ENCODE assay signal across 8 cellular contexts in genomic region chr17:50864747-50865059, GRCh38. TPM values are rescaled to one million over a fixed set of nuclear protein-coding genes. Genes with fewer than 3 reads are reported as not detected.
DNase-seq lines count a peak whose midpoint lies in the region; ATAC-seq, FAIRE-seq and TF ChIP-seq lines count a peak whose summit lies in the region.

No MANE protein-coding gene starts in this region.

- WGBS in A549 (ENCODE audit: missing lambda C conversion rate) = 3% methylated on average over 6 of the region's 6 CpGs

- peak overlapping the region; percentile 92 to 98 (median 95) for H3K27ac Mint-ChIP-seq in IgD-negative memory B cell

- H3K4me1 Mint-ChIP-seq in IgD-negative memory B cell = peaks cover 25 to 28% (median 26%) of the 10 kb centered on the region in 3 donors

- H3K27me3 ChIP-seq in muscle layer of colon (ENCODE audit: control insufficient read depth in 1 of 2, insufficient read depth in 2 of 2, low read length in 2 of 2) = no peaks in the 10 kb centered on the region

- no peak for TF ChIP-seq EP300 in A549 (IDR thresholded peaks at IDR 0.05)

- H3K9me3 ChIP-seq in A549 (no peaks in the 10 kb centered on the region), muscle layer of colon (ENCODE audit: low read length) (no peaks in the 10 kb centered on the region)

- ATAC-seq in A549 (no peak), HG03108 (IDR thresholded peaks at IDR 0.05; ENCODE audit: unreplicated experiment) (no peak), GM18498 (IDR thresholded peaks at IDR 0.05; ENCODE audit: unreplicated experiment) (no peak)

- CTCF ChIA-PET in A549 (lab: Yijun Ruan, JAX) = interaction anchor here (0.7 to 31.4 kb wide), 9 partner anchors 8 to 100 kb away, joined by 3 to 1502 read pairs (median 7); no protein-coding TSS in a partner anchor

- H3K36me3 Mint-ChIP-seq in IgD-negative memory B cell = peaks cover 2% of the 10 kb centered on the region

- no peak for TF ChIP-seq POLR2A in A549 (IDR thresholded peaks at IDR 0.05; ENCODE audit: low read length)

- H3K4me3 Mint-ChIP-seq in IgD-negative memory B cell = peak overlapping the region; percentile 92 to 99 (median 94)

- H3K9me3 Mint-ChIP-seq in IgD-negative memory B cell = no peaks in the 10 kb centered on the region

- no peak for TF ChIP-seq RAD21 in A549 (conservative IDR thresholded peaks at IDR 0.05 in 1 of 2, IDR thresholded peaks at IDR 0.05 in 1 of 2)

- H3K4me1 ChIP-seq in A549 = peaks cover 39% of the 10 kb centered on the region
- H3K4me1 ChIP-seq in muscle layer of colon (ENCODE audit: insufficient read depth, low read length) = peaks cover 49% of the 10 kb centered on the region

- no peak for DNase-seq in A549 (ENCODE audit: low read depth in 1 of 2, low spot score in 1 of 2)
- DNase-seq in cardiac fibroblast (ENCODE audit: low read depth in 2 of 2) = no peak
- no peak for DNase-seq in NCI-H774 (lab: John Stamatoyannopoulos, UW)
- no peak for DNase-seq in HT-29 (ENCODE audit: low spot score)

- H3K27ac ChIP-seq in A549 (peak overlapping the region; percentile 97 to 98), muscle layer of colon (ENCODE audit: low read depth, low read length) (peak overlapping the region; percentile 91)

- H3K27me3 Mint-ChIP-seq in IgD-negative memory B cell = no peaks in the 10 kb centered on the region

- POLR2A ChIA-PET in A549 (lab: Yijun Ruan, JAX) = interaction anchor here (0.6 to 9.4 kb wide), 10 partner anchors 12 to 323 kb away, joined by 3 to 648 read pairs (median 65); partner anchors contain the start of gene SPAG9

- peak overlapping the region; percentile 92 for H3K4me3 ChIP-seq in A549
- H3K4me3 ChIP-seq in cardiac fibroblast (replicated peaks in 1 of 2; ENCODE audit: low read depth in 2 of 2, low read length in 2 of 2) = peak overlapping the region; percentile 73 to 78
- H3K4me3 ChIP-seq in muscle layer of colon (ENCODE audit: low read depth in 1 of 2, low read length in 2 of 2) = peak overlapping the region; percentile 77 to 97

- H3K4me2 ChIP-seq in A549 = peak overlapping the region; percentile 81

- H3K36me3 ChIP-seq in muscle layer of colon (ENCODE audit: insufficient read depth, low read length) = peaks cover 25% of the 10 kb centered on the region

- peak overlapping the region; percentile 97 for H3K9ac ChIP-seq in muscle layer of colon (ENCODE audit: low read length)

- no peak for TF ChIP-seq CTCF in A549 (IDR thresholded peaks at IDR 0.05)
- no peak for TF ChIP-seq CTCF in cardiac fibroblast (IDR thresholded peaks at IDR 0.05; ENCODE audit: low read depth, low read length)

- no peak for FAIRE-seq in A549 (lab: Jason Lieb, UNC)

TF ChIP-seq in A549, 52 proteins besides CTCF, POLR2A, EP300 and RAD21:
- TF ChIP-seq RNF2 (IDR thresholded peaks at IDR 0.05; ENCODE audit: borderline replicate concordance, low read depth) (no peak), ATOH8 (CRISPR knock-in tag; IDR thresholded peaks at IDR 0.05; ENCODE audit: low read depth) (no peak), USF2 (IDR thresholded peaks at IDR 0.05) (no peak), TP53 (CRISPR knock-in tag; IDR thresholded peaks at IDR 0.05) (no peak), CBX2 (IDR thresholded peaks at IDR 0.05; ENCODE audit: borderline replicate concordance, low read depth) (no peak), MYC (IDR thresholded peaks at IDR 0.05; ENCODE audit: borderline replicate concordance, low read length) (no peak), TFCP2L1 (CRISPR knock-in tag; IDR thresholded peaks at IDR 0.05) (no peak), NFE2L2 (conservative IDR thresholded peaks at IDR 0.05; ENCODE audit: low read length) (no peak), SREBF2 (IDR thresholded peaks at IDR 0.05) (no peak), CBX8 (IDR thresholded peaks at IDR 0.05) (no peak), JUNB (IDR thresholded peaks at IDR 0.05) (no peak), ELK1 (IDR thresholded peaks at IDR 0.05; ENCODE audit: low read depth, low read length) (no peak), ZFP36 (IDR thresholded peaks at IDR 0.05; ENCODE audit: borderline replicate concordance, partially characterized antibody) (no peak), FOSB (CRISPR knock-in tag; IDR thresholded peaks at IDR 0.05) (no peak), HOXA7 (CRISPR knock-in tag; IDR thresholded peaks at IDR 0.05) (no peak; the same call in 1 of the 2 replicates), KDM1A (IDR thresholded peaks at IDR 0.05; ENCODE audit: low read depth) (no peak), CHD4 (IDR thresholded peaks at IDR 0.05; ENCODE audit: borderline replicate concordance) (no peak)
- TF ChIP-seq, protein P1, sequence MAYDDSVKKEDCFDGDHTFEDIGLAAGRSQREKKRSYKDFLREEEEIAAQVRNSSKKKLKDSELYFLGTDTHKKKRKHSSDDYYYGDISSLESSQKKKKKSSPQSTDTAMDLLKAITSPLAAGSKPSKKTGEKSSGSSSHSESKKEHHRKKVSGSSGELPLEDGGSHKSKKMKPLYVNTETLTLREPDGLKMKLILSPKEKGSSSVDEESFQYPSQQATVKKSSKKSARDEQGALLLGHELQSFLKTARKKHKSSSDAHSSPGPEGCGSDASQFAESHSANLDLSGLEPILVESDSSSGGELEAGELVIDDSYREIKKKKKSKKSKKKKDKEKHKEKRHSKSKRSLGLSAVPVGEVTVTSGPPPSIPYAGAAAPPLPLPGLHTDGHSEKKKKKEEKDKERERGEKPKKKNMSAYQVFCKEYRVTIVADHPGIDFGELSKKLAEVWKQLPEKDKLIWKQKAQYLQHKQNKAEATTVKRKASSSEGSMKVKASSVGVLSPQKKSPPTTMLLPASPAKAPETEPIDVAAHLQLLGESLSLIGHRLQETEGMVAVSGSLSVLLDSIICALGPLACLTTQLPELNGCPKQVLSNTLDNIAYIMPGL (CRISPR knock-in tag; IDR thresholded peaks at IDR 0.05; ENCODE audit: borderline replicate concordance) = no peak
TF ChIP-seq in A549: peak in this region for 0.

RNA-seq across cellular contexts. Expression of gene TOB1, which starts 1.5 kb away (rescaled TPM):
- polyA plus RNA-seq in A549 (2011; rRNA removed) (101 and 133 TPM in 2 replicates), A549 (2017; fragmentation: RNase III; extraction: RNeasy Plus Mini Kit Qiagen cat#74134 plus additional on column Dnase treatment) (77.9 to 111 TPM (median 103 TPM) in 3 replicates), IgD-negative memory B cell (8.2 TPM)
- 39.6 and 55.5 TPM in 2 replicates for polyA plus RNA-seq in A549 (2012; cell fraction: cytosol; rRNA removed)
- polyA plus RNA-seq in A549 (2012; cell fraction: nucleus; rRNA removed) = 57.4 and 64.7 TPM in 2 replicates
- polyA minus RNA-seq in A549 (2011; rRNA and poly(A)+ RNA removed) = 172 and 195 TPM in 2 replicates
- 33.8 and 43.0 TPM in 2 replicates for total RNA-seq in HT-29 (2014; rRNA removed; shearing (Covaris generic))

RNA-seq across cellular contexts. Expression of gene WFIKKN2, which starts 29.3 kb away (rescaled TPM):
- polyA plus RNA-seq in A549 (2011; rRNA removed) (not detected in 2 replicates), A549 (2017; fragmentation: RNase III; extraction: RNeasy Plus Mini Kit Qiagen cat#74134 plus additional on column Dnase treatment) (not detected in 3 replicates), IgD-negative memory B cell (not detected)
- 0.01 TPM in 1 of 2 replicates, not detected in the other for polyA plus RNA-seq in A549 (2012; cell fraction: cytosol; rRNA removed)
- 0.07 TPM in 1 of 2 replicates, not detected in the other for polyA plus RNA-seq in A549 (2012; cell fraction: nucleus; rRNA removed)
- polyA minus RNA-seq in A549 (2011; rRNA and poly(A)+ RNA removed) = not detected in 2 replicates
- 0.05 TPM in 1 of 2 replicates, not detected in the other for total RNA-seq in HT-29 (2014; rRNA removed; shearing (Covaris generic))
